22 cellular contexts compared by ENCODE assay signal in the genomic region with DNA sequence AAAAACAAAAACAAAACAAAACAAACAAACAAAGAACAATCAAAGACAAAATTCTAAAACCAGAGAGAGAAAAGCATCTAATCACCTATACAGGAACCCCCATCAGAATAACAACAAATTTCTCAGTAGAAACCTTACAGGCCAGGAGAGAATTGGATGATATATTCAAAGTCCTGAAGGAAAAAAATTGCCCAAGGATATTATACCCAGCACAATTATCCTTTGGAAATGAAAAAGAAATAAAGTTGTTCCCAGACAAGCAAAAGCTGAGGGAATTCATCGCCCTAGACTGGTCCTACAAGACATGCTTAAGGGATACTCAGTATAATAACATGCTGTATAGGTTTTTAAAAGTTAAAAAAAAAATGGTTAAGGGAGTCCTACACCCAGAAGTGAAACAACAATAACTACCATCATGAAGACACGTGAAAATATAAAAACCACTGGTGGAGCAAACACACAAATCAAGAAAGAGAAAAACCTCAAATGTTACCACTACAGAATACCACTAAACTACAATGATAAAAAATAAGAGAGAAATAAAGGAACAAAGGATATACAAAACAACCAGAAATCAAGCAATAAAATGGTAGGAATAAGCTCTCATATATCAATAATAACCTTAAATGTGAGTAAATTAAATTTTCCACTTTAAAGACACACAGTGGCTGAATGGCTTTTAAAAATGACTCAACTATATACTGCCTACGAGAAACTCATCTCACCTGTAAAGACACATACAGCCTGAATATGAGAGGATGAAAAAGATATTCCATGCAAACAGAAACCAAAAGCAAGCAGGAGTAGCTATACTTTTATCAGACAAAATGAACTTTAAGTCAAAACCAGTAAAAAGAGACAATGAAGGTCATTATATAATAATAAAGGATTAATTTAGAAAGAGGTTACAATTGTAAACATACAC.
DNase-seq lines count a peak whose midpoint lies in the region; ATAC-seq lines count a peak whose summit lies in the region.
"Had no signal": no experiment of that assay in that cellular context is flagged by ENCODE, and none has a peak within 500 bp of the region (broad histone marks: within the 10 kb centered on the region; RNA-seq: fewer than 3 reads in every experiment).

No MANE protein-coding gene starts in this region.

- no peak overlapping the region for H3K4me3 ChIP-seq in H7 (ENCODE audit: insufficient read depth, low read depth, low read length)

- no peaks in the 10 kb centered on the region for H3K27me3 Mint-ChIP-seq in activated CD4-positive, alpha-beta T cell treated with anti-CD3 and anti-CD28 coated beads for 36 hours
- no peaks in the 10 kb centered on the region for H3K27me3 Mint-ChIP-seq in activated naive CD4-positive, alpha-beta T cell treated with anti-CD3 and anti-CD28 coated beads, Interleukin-2, amount 50 U/mL, for 24 hours
- H3K27me3 Mint-ChIP-seq in activated naive CD8-positive, alpha-beta T cell treated with anti-CD3 and anti-CD28 coated beads for 36 hours = no peaks in the 10 kb centered on the region
- H3K27me3 Mint-ChIP-seq in stimulated activated naive CD8-positive, alpha-beta T cell treated with anti-CD3 and anti-CD28 coated beads, Interleukin-15, amount 100 ng/mL, for 72 hours = no peaks in the 10 kb centered on the region
- H3K27me3 Mint-ChIP-seq: CD8-positive, alpha-beta memory T cell had no signal

- no peaks in the 10 kb centered on the region for H3K36me3 ChIP-seq in H7 (replicated peaks; ENCODE audit: control insufficient read depth, insufficient read depth, low read length)

- H3K4me3 Mint-ChIP-seq in activated CD4-positive, alpha-beta T cell treated with anti-CD3 and anti-CD28 coated beads for 36 hours = no peak overlapping the region
- H3K4me3 Mint-ChIP-seq in activated naive CD4-positive, alpha-beta T cell treated with anti-CD3 and anti-CD28 coated beads, Interleukin-2, amount 50 U/mL, for 24 hours = peak overlapping the region; percentile 28
- peak overlapping the region; percentile 32 for H3K4me3 Mint-ChIP-seq in activated naive CD8-positive, alpha-beta T cell treated with anti-CD3 and anti-CD28 coated beads for 36 hours
- no peak overlapping the region for H3K4me3 Mint-ChIP-seq in stimulated activated naive CD8-positive, alpha-beta T cell treated with anti-CD3 and anti-CD28 coated beads, Interleukin-15, amount 100 ng/mL, for 72 hours
- H3K4me3 Mint-ChIP-seq: CD8-positive, alpha-beta memory T cell had no signal

- H3K4me1 Mint-ChIP-seq in activated CD4-positive, alpha-beta T cell treated with anti-CD3 and anti-CD28 coated beads for 36 hours = peaks cover 24% of the 10 kb centered on the region
- H3K4me1 Mint-ChIP-seq in activated naive CD4-positive, alpha-beta T cell treated with anti-CD3 and anti-CD28 coated beads, Interleukin-2, amount 50 U/mL, for 24 hours = peaks cover 44% of the 10 kb centered on the region
- H3K4me1 Mint-ChIP-seq in activated naive CD8-positive, alpha-beta T cell treated with anti-CD3 and anti-CD28 coated beads for 36 hours = peaks cover 21% of the 10 kb centered on the region
- H3K4me1 Mint-ChIP-seq in stimulated activated naive CD8-positive, alpha-beta T cell treated with anti-CD3 and anti-CD28 coated beads, Interleukin-15, amount 100 ng/mL, for 72 hours = peaks cover 22% of the 10 kb centered on the region

- H3K9me3 Mint-ChIP-seq in activated CD4-positive, alpha-beta T cell treated with anti-CD3 and anti-CD28 coated beads for 36 hours (ENCODE audit: low read depth) = peaks cover 61% of the 10 kb centered on the region
- peaks cover 29% of the 10 kb centered on the region for H3K9me3 Mint-ChIP-seq in activated naive CD4-positive, alpha-beta T cell treated with anti-CD3 and anti-CD28 coated beads, Interleukin-2, amount 50 U/mL, for 24 hours
- peaks cover 69% of the 10 kb centered on the region for H3K9me3 Mint-ChIP-seq in activated naive CD8-positive, alpha-beta T cell treated with anti-CD3 and anti-CD28 coated beads for 36 hours
- H3K9me3 Mint-ChIP-seq in stimulated activated naive CD8-positive, alpha-beta T cell treated with anti-CD3 and anti-CD28 coated beads, Interleukin-15, amount 100 ng/mL, for 72 hours = peaks cover 65 to 76% of the 10 kb centered on the region in 2 donors

- ATAC-seq in activated CD4-positive, alpha-beta T cell treated with anti-CD3 and anti-CD28 coated beads for 36 hours = peak; percentile 93
- ATAC-seq in stimulated activated naive CD8-positive, alpha-beta T cell treated with anti-CD3 and anti-CD28 coated beads, Interleukin-15, amount 100 ng/mL, for 72 hours = peak; percentile 75
- ATAC-seq: Panc1 had no signal

- intact Hi-C loops in activated CD4-positive, alpha-beta T cell treated with anti-CD3 and anti-CD28 coated beads for 36 hours (cut with DNase I, micrococcal nuclease) = loop anchor here in 1 of 2 experiments (10.0 kb wide), 2 partner anchors 204 to 294 kb away; no protein-coding TSS in a partner anchor

- CTCF ChIA-PET in activated CD4-positive, alpha-beta T cell treated with anti-CD3 and anti-CD28 coated beads for 36 hours (lab: Charles Lee) = interaction anchor here (0.6 to 2.0 kb wide), 3 partner anchors 12 to 202 kb away, joined by 3 to 6 read pairs (median 5); no protein-coding TSS in a partner anchor

- peak overlapping the region; percentile 33 for H3K27ac Mint-ChIP-seq in activated CD4-positive, alpha-beta T cell treated with anti-CD3 and anti-CD28 coated beads for 36 hours
- H3K27ac Mint-ChIP-seq in activated naive CD4-positive, alpha-beta T cell treated with anti-CD3 and anti-CD28 coated beads, Interleukin-2, amount 50 U/mL, for 24 hours = peak overlapping the region; percentile 44
- H3K27ac Mint-ChIP-seq in activated naive CD8-positive, alpha-beta T cell treated with anti-CD3 and anti-CD28 coated beads for 36 hours = peak overlapping the region; percentile 64
- peak overlapping the region in 1 of 2 donors; percentile 0 for H3K27ac Mint-ChIP-seq in stimulated activated naive CD8-positive, alpha-beta T cell treated with anti-CD3 and anti-CD28 coated beads, Interleukin-15, amount 100 ng/mL, for 72 hours
- H3K27ac Mint-ChIP-seq: CD8-positive, alpha-beta memory T cell had no signal

- no peaks in the 10 kb centered on the region for H3K27me3 ChIP-seq in H7 (ENCODE audit: control insufficient read depth, insufficient read depth, low read length)

- POLR2A ChIA-PET in activated CD4-positive, alpha-beta T cell treated with anti-CD3 and anti-CD28 coated beads for 36 hours (lab: Charles Lee) = interaction anchor here (0.9 kb wide), 1 partner anchor 418 kb away, joined by 8 read pairs; no protein-coding TSS in a partner anchor

- peaks cover 73% of the 10 kb centered on the region for H3K36me3 Mint-ChIP-seq in activated CD4-positive, alpha-beta T cell treated with anti-CD3 and anti-CD28 coated beads for 36 hours (ENCODE audit: low read depth)
- H3K36me3 Mint-ChIP-seq in activated naive CD4-positive, alpha-beta T cell treated with anti-CD3 and anti-CD28 coated beads, Interleukin-2, amount 50 U/mL, for 24 hours = peaks cover 48% of the 10 kb centered on the region
- peaks cover 79% of the 10 kb centered on the region for H3K36me3 Mint-ChIP-seq in activated naive CD8-positive, alpha-beta T cell treated with anti-CD3 and anti-CD28 coated beads for 36 hours

- DNase-seq in activated CD4-positive, alpha-beta T cell treated with anti-CD3 and anti-CD28 coated beads for 36 hours = no peak
- DNase-seq in activated CD4-positive, alpha-beta T cell treated with anti-CD3 and anti-CD28 coated beads, Interleukin-2, amount 50 U/mL, for 4 hours = no peak
- no peak for DNase-seq in activated naive CD4-positive, alpha-beta T cell treated with Interleukin-2 at 50 U/mL for 16 hours
- no peak for DNase-seq in activated naive CD8-positive, alpha-beta T cell treated with anti-CD3 and anti-CD28 coated beads for 36 hours
- no peak for DNase-seq in stimulated activated naive CD8-positive, alpha-beta T cell treated with anti-CD3 and anti-CD28 coated beads, Interleukin-15, amount 100 ng/mL, for 72 hours
- DNase-seq in H7 (no peak), medulla oblongata (ENCODE audit: extremely low spot score) (no peak)
- DNase-seq: 8988T; AML-193; Calu3; CD8-positive, alpha-beta memory T cell; DMS153; IMR-90; NCI-H1105; NCI-H146; NCI-H2029; NCI-H226; NCI-H510A treated with DMSO at 0.1 percent for 48 hours; NCI-H748 treated with DMSO at 0.1 percent for 48 hours; NK-92 treated with Interleukin-12 subunit alpha and Interleukin-12 subunit beta, amount 100 ng/mL, for 24 hours had no signal

Comparison
In these comparisons a context has a peak if more than half of its experiments do, and no peak if none do; other contexts are left out.
1. H3K4me3 Mint-ChIP-seq: peak in activated naive CD4-positive, alpha-beta T cell treated with anti-CD3 and anti-CD28 coated beads, Interleukin-2, amount 50 U/mL, for 24 hours (single experiment) and activated naive CD8-positive, alpha-beta T cell treated with anti-CD3 and anti-CD28 coated beads for 36 hours (single experiment); none in activated CD4-positive, alpha-beta T cell treated with anti-CD3 and anti-CD28 coated beads for 36 hours (single experiment) and stimulated activated naive CD8-positive, alpha-beta T cell treated with anti-CD3 and anti-CD28 coated beads, Interleukin-15, amount 100 ng/mL, for 72 hours (0 of 2).